8 cellular contexts compared by ENCODE assay signal in the genomic region with DNA sequence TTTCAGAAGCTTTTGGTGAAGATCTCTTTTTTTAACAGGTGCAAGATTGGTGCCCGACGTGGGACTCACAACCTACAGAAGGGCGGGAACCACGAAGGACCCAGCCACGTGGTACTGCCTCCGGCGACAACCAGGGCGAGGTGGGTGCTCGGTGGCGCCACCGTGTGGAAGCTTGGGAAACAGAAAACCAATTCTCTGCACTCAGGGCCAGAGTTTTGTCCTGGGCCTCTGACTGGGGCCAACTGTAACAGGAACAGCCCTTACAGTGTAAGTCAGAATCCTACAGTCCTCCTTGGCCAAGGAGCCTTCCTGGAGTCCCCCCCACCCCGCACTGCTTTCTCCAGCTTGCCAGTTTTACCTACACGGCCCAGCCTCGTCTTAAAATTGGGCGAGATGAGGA. TPM values are rescaled to one million over a fixed set of nuclear protein-coding genes. Genes with fewer than 3 reads are reported as not detected.
DNase-seq lines count a peak whose midpoint lies in the region; ATAC-seq and TF ChIP-seq lines count a peak whose summit lies in the region.

No MANE protein-coding gene starts in this region.

- TF ChIP-seq POLR2A in esophagus squamous epithelium (IDR thresholded peaks at IDR 0.05): no peak

- peak; percentile 2 for DNase-seq in EH (ENCODE audit: low read depth)
- peak; percentile 52 for DNase-seq in MV-4-11 (lab: John Stamatoyannopoulos, UW)
- peak; percentile 77 for DNase-seq in activated CD8-positive, alpha-beta memory T cell treated with anti-CD3 and anti-CD28 coated beads for 24 hours
- DNase-seq in esophagus squamous epithelium (lab: John Stamatoyannopoulos, UW): no peak
- DNase-seq in retinal pigment epithelial cell (ENCODE audit: low read depth): no peak

- H3K27me3 ChIP-seq in esophagus squamous epithelium: peaks cover 0 to 24% (median 0%) of the 10 kb centered on the region in 4 donors

- no peaks in the 10 kb centered on the region for H3K9me3 ChIP-seq in esophagus squamous epithelium

- H3K4me3 ChIP-seq in esophagus squamous epithelium: no peak overlapping the region
- H3K4me3 ChIP-seq in retinal pigment epithelial cell (ENCODE audit: low read length): no peak overlapping the region

- peaks cover 0 to 5% (median 0%) of the 10 kb centered on the region in 3 donors for H3K4me1 ChIP-seq in esophagus squamous epithelium

- 32 to 56% methylated on average over 8 to 15 of the region's 15 CpGs for WGBS in esophagus squamous epithelium, 2 donors

- TF ChIP-seq CTCF in esophagus squamous epithelium (IDR thresholded peaks at IDR 0.05): peak; percentile 23 to 71 (median 56)
- TF ChIP-seq CTCF in retinal pigment epithelial cell (conservative IDR thresholded peaks at IDR 0.05; ENCODE audit: low read depth, low read length): peak; percentile 48

- no peak for ATAC-seq in HG03439 (IDR thresholded peaks at IDR 0.05; ENCODE audit: unreplicated experiment)
- ATAC-seq in HG03025 (IDR thresholded peaks at IDR 0.05; ENCODE audit: low FRiP score, unreplicated experiment): no peak
- ATAC-seq in GM21528 (IDR thresholded peaks at IDR 0.05; ENCODE audit: low FRiP score, unreplicated experiment): no peak

- intact Hi-C loops in esophagus squamous epithelium (cut with DNase I): no loop called here

- no peak overlapping the region for H3K27ac ChIP-seq in esophagus squamous epithelium

- no peaks in the 10 kb centered on the region for H3K36me3 ChIP-seq in esophagus squamous epithelium

RNA-seq across cellular contexts. Expression of a gene that starts 11.6 kb away (rescaled TPM):
- total RNA-seq in esophagus squamous epithelium: 10 to 100 TPM in 1 of 4 donors, 1 to 10 TPM in 2, not detected in 1; 6.7 to 72.9 (median 8.1) TPM

RNA-seq across cellular contexts. Expression of a gene that starts 13.9 kb away (rescaled TPM):
- over 10,000 TPM in 3 of 4 donors, 1,000 to 10,000 TPM in 1; 4,308 to 17,245 (median 15,998) TPM for total RNA-seq in esophagus squamous epithelium

RNA-seq across cellular contexts. Expression of a gene that starts 29.3 kb away (rescaled TPM):
- 100 to 1,000 TPM in 1 of 4 donors, 10 to 100 TPM in 3; 16.2 to 154 (median 49.0) TPM for total RNA-seq in esophagus squamous epithelium

RNA-seq across cellular contexts. Expression of a gene that starts 47.1 kb away (rescaled TPM):
- total RNA-seq in esophagus squamous epithelium: over 10,000 TPM; 15,145 to 90,256 (median 57,331) TPM

RNA-seq across cellular contexts. Expression of a gene that starts 55.7 kb away (rescaled TPM):
- 1,000 to 10,000 TPM in 2 of 4 donors, 100 to 1,000 TPM in 1, 1 to 10 TPM in 1; 8.8 to 9,163 (median 3,171) TPM for total RNA-seq in esophagus squamous epithelium

Comparison
In these comparisons a context has a peak if more than half of its experiments do, and no peak if none do; other contexts are left out.
1. DNase-seq: peak in EH (single experiment), MV-4-11 (single experiment) and activated CD8-positive, alpha-beta memory T cell treated with anti-CD3 and anti-CD28 coated beads for 24 hours (single experiment); none in esophagus squamous epithelium (single experiment) and retinal pigment epithelial cell (single experiment).